Comparison of ENCODE assay signal across 23 cellular contexts in the genomic region with DNA sequence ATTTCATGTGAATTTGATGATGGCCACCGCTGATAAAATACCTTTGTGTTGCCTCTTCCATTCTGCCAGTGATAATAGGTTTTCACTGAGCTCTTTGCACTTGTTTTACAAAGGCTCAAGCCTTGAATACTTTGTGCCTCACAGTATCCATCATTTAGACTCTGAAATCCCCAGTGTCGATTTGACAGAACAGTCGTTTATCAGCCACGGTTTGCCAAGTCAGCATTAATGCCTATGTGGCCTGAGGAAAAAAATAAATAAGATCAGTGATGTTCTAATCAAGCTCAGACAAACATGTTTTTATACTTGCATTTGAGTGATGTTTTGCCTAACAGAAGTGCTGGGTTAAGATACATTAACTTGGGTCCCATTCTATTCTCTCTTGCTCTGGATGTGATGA.
"Had no signal": no experiment of that assay in that cellular context is flagged by ENCODE, and none has a peak within 500 bp of the region (broad histone marks: within the 10 kb centered on the region; RNA-seq: fewer than 3 reads in every experiment).

No MANE protein-coding gene starts in this region.

- H3K36me3 ChIP-seq: esophagus muscularis mucosa, gastrocnemius medialis, heart right ventricle, pancreas, stomach had no signal

- H3K27ac Mint-ChIP-seq: dendritic cell treated with granulocyte-macrophage colony-stimulating factor and Interleukin-4, amounts not matched to agents 40 ng/mL and 50 ng/mL, for 4 days; effector memory CD8-positive, alpha-beta T cell; natural killer cell treated with Interleukin-12 subunit alpha and Interleukin-12 subunit beta and Interleukin-15 and Interleukin-18, amount 100 ng/mL, for 72 hours; type B pancreatic cell had no signal

- H3K27me3 ChIP-seq: esophagus muscularis mucosa, gastrocnemius medialis, heart right ventricle, pancreas, stomach had no signal

- H3K27ac ChIP-seq: epithelial cell of prostate, esophagus muscularis mucosa, gastrocnemius medialis, pancreas, psoas muscle, stomach had no signal

- H3K9me3 ChIP-seq: esophagus muscularis mucosa, gastrocnemius medialis, pancreas, psoas muscle, stomach had no signal

- H3K27me3 Mint-ChIP-seq: dendritic cell treated with granulocyte-macrophage colony-stimulating factor and Interleukin-4, amounts not matched to agents 40 ng/mL and 50 ng/mL, for 4 days; effector memory CD8-positive, alpha-beta T cell; natural killer cell treated with Interleukin-12 subunit alpha and Interleukin-12 subunit beta and Interleukin-15 and Interleukin-18, amount 100 ng/mL, for 72 hours; type B pancreatic cell had no signal

- H3K4me3 ChIP-seq: esophagus muscularis mucosa, gastrocnemius medialis, heart right ventricle, lung, pancreas, psoas muscle, stomach had no signal

- DNase-seq: cerebellar nuclear complex; effector memory CD8-positive, alpha-beta T cell; gastrocnemius medialis; heart right ventricle; islet precursor cell; left ventricle myocardium superior; nucleus accumbens; pancreas; psoas muscle; retina; small intestine; stimulated activated CD4-positive, alpha-beta T cell treated with anti-CD3 and anti-CD28 coated beads, Interleukin-12 subunit alpha, Interleukin-12 subunit beta, amount 100 ng/mL, for 4 hours; stimulated activated naive CD4-positive, alpha-beta T cell; stomach; substantia nigra had no signal

- H3K4me3 Mint-ChIP-seq: dendritic cell treated with granulocyte-macrophage colony-stimulating factor and Interleukin-4, amounts not matched to agents 40 ng/mL and 50 ng/mL, for 4 days; effector memory CD8-positive, alpha-beta T cell; natural killer cell treated with Interleukin-12 subunit alpha and Interleukin-12 subunit beta and Interleukin-15 and Interleukin-18, amount 100 ng/mL, for 72 hours; type B pancreatic cell had no signal

- ATAC-seq: effector memory CD8-positive, alpha-beta T cell; gastrocnemius medialis; heart right ventricle; left ventricle myocardium superior; natural killer cell treated with Interleukin-12 subunit alpha and Interleukin-12 subunit beta and Interleukin-15 and Interleukin-18, amount 100 ng/mL, for 72 hours; pancreas; psoas muscle had no signal

- FAIRE-seq: colon, pancreas, small intestine, urothelium cell line had no signal

- H3K36me3 Mint-ChIP-seq: natural killer cell treated with Interleukin-12 subunit alpha and Interleukin-12 subunit beta and Interleukin-15 and Interleukin-18, amount 100 ng/mL, for 72 hours had no signal

- H3K9me3 Mint-ChIP-seq: dendritic cell treated with granulocyte-macrophage colony-stimulating factor and Interleukin-4, amounts not matched to agents 40 ng/mL and 50 ng/mL, for 4 days; effector memory CD8-positive, alpha-beta T cell; type B pancreatic cell had no signal
